In genomic region chr1:205504311-205505075, GRCh38 we compare ENCODE assay signal across 1 cellular context.
TF ChIP-seq lines count a peak whose summit lies in the region.

CDK18 (plus strand) TSS chr1:205504669; CDS start chr1:205523168, 18,499 bp downstream.

TF ChIP-seq in neural cell, 6 proteins besides CTCF, POLR2A, EP300 and RAD21:
- TF ChIP-seq REST (IDR thresholded peaks at IDR 0.05; ENCODE audit: borderline replicate concordance): no peak
- TF ChIP-seq MXI1 (conservative IDR thresholded peaks at IDR 0.05; ENCODE audit: poor library complexity, severe bottlenecking): no peak
- no peak for TF ChIP-seq EZH2 (IDR thresholded peaks at IDR 0.05; ENCODE audit: borderline replicate concordance, insufficient read depth, low read length, poor library complexity, severe bottlenecking)
- TF ChIP-seq TAF1 (IDR thresholded peaks at IDR 0.05; ENCODE audit: low read depth): no peak
- TF ChIP-seq POLR2AphosphoS5 (IDR thresholded peaks at IDR 0.05): no peak
- no peak for TF ChIP-seq SMC3 (conservative IDR thresholded peaks at IDR 0.05; ENCODE audit: poor library complexity)
